8 cellular contexts compared by ENCODE assay signal in genomic region chr21:31354604-31355443, GRCh38. TPM values are rescaled to one million over a fixed set of nuclear protein-coding genes. Genes with fewer than 3 reads are reported as not detected.
DNase-seq lines count a peak whose midpoint lies in the region; ATAC-seq and TF ChIP-seq lines count a peak whose summit lies in the region.

No MANE protein-coding gene starts in this region.

- no peak overlapping the region for H3K4me3 ChIP-seq in astrocyte of the spinal cord (ENCODE audit: low read depth, low read length)

- H3T11ph ChIP-seq in H9 (ENCODE audit: low read length) = no peak overlapping the region

- ATAC-seq in HG03354 (IDR thresholded peaks at IDR 0.05; ENCODE audit: poor library complexity, severe bottlenecking, unreplicated experiment) (no peak), GM19455 (IDR thresholded peaks at IDR 0.05; ENCODE audit: unreplicated experiment) (no peak)

- H3K79me1 ChIP-seq in H9 (ENCODE audit: insufficient read depth, low read depth, low read length, poor library complexity, severe bottlenecking) = no peaks in the 10 kb centered on the region

- no peak overlapping the region for H3K56ac ChIP-seq in H9 (ENCODE audit: insufficient read length, low read depth, low read length)

- no peak overlapping the region for H3K4me3 Mint-ChIP-seq in H9

- H3K23me2 ChIP-seq in H9 (ENCODE audit: insufficient read length, low read depth, low read length, poor library complexity, severe bottlenecking) = no peaks in the 10 kb centered on the region

- in situ Hi-C loops in astrocyte of the spinal cord (cut with HindIII; ENCODE audit: low sequenced_read_pairs) = no loop called here

- H2BK15ac ChIP-seq in H9 (ENCODE audit: low read depth, low read length) = no peak overlapping the region

- H3K4me1 Mint-ChIP-seq in H9 = no peaks in the 10 kb centered on the region

- no peaks in the 10 kb centered on the region for H4K20me1 ChIP-seq in H9 (ENCODE audit: control insufficient read depth, insufficient read depth, insufficient read length)

- H3K9me3 ChIP-seq in H9 (ENCODE audit: control insufficient read depth, low read depth, low read length) = no peaks in the 10 kb centered on the region

- no peak for TF ChIP-seq CTCF in H9 (conservative IDR thresholded peaks at IDR 0.05)
- TF ChIP-seq CTCF in astrocyte of the spinal cord (IDR thresholded peaks at IDR 0.05; ENCODE audit: low read depth, low read length) = no peak

- no peaks in the 10 kb centered on the region for H3K27me3 ChIP-seq in H9 (ENCODE audit: insufficient read depth, low read length)

- WGBS in H9 (ENCODE audit: extremely low coverage, insufficient read length, low lambda C conversion rate) = no CpG with 5 or more reads among the region's 10 CpGs

- H4K8ac ChIP-seq in H9 (replicated peaks; ENCODE audit: insufficient read length, low read depth, low read length) = no peak overlapping the region

- H3K14ac ChIP-seq in H9 (ENCODE audit: insufficient read depth, low read length) = peak overlapping the region; percentile 72; the same call in 1 of the 2 replicates

- DNase-seq in H9 = no peak
- DNase-seq in T-helper 22 cell (ENCODE audit: low read depth) = peak; percentile 79
- peak; percentile 95 for DNase-seq in astrocyte of the spinal cord (ENCODE audit: low read depth, low spot score)
- peak; percentile 98 for DNase-seq in renal cortical epithelial cell (ENCODE audit: low read depth)
- DNase-seq in NCI-H1092 treated with DMSO at 0.1 percent for 48 hours (lab: John Stamatoyannopoulos, UW) = no peak
- DNase-seq in NCI-H82 treated with DMSO at 0.1 percent for 48 hours (lab: John Stamatoyannopoulos, UW; ENCODE audit: unreplicated experiment) = no peak

- H4K5ac ChIP-seq in H9 (ENCODE audit: insufficient read length, low read depth, low read length) = no peak overlapping the region

- no peaks in the 10 kb centered on the region for H3K27me3 Mint-ChIP-seq in H9 (ENCODE audit: low read depth)

- peak overlapping the region in 1 of 3 experiments; percentile 59; a peak in 2 of 7 replicates for H3K27ac Mint-ChIP-seq in H9

- H2BK20ac ChIP-seq in H9 (ENCODE audit: low read depth, low read length, poor library complexity, severe bottlenecking) = no peak overlapping the region

- H2BK120ac ChIP-seq in H9 (ENCODE audit: low read depth, low read length, poor library complexity, severe bottlenecking) = no peak overlapping the region

- no peak overlapping the region for H3K9ac ChIP-seq in H9 (ENCODE audit: extremely low read depth, insufficient read length, low read length)

- no peak overlapping the region for H2AFZ ChIP-seq in H9 (ENCODE audit: low read length)

- no peak overlapping the region for H2AK5ac ChIP-seq in H9 (ENCODE audit: insufficient read length, low read length)

- H3K4me2 ChIP-seq in H9 (ENCODE audit: insufficient read depth, insufficient read length, low read length) = no peak overlapping the region

- H2BK5ac ChIP-seq in H9 (ENCODE audit: insufficient read length, low read length) = no peak overlapping the region

- no peak overlapping the region for H3K27ac ChIP-seq in H9 (ENCODE audit: insufficient read length, low read depth, low read length)

- H3K18ac ChIP-seq in H9 (ENCODE audit: insufficient read length, low read depth, low read length) = no peak overlapping the region

- no peaks in the 10 kb centered on the region for H3K79me2 ChIP-seq in H9 (ENCODE audit: insufficient read depth, low read length)

- H3K4ac ChIP-seq in H9 (ENCODE audit: low read depth, low read length) = no peak overlapping the region

- H4K91ac ChIP-seq in H9 (ENCODE audit: insufficient read length, low read depth, low read length) = no peak overlapping the region

- H3K36me3 Mint-ChIP-seq in H9 (ENCODE audit: insufficient read depth in 1 of 3, low read depth in 3 of 3) = no peaks in the 10 kb centered on the region

- no peaks in the 10 kb centered on the region for H3K4me1 ChIP-seq in H9 (ENCODE audit: insufficient read depth, low read length)

- H3K9me3 Mint-ChIP-seq in H9 = no peaks in the 10 kb centered on the region; a peak in 1 of 5 replicates

- H2BK12ac ChIP-seq in H9 (ENCODE audit: insufficient read length, low read depth, low read length) = no peak overlapping the region

- no peak overlapping the region for H3K23ac ChIP-seq in H9 (ENCODE audit: insufficient read length, low read depth, low read length)

RNA-seq across cellular contexts. Expression of gene TIAM1, which starts 10.8 kb away (rescaled TPM):
- total RNA-seq in H9 (2021) (22.4 and 23.1 TPM in 2 replicates), renal cortical epithelial cell (5.9 and 7.6 TPM in 2 replicates)

Comparison
In these comparisons a context has a peak if more than half of its experiments do, and no peak if none do; other contexts are left out.
1. DNase-seq: peak in T-helper 22 cell (single experiment), astrocyte of the spinal cord (single experiment) and renal cortical epithelial cell (single experiment); none in H9 (single experiment), NCI-H1092 treated with DMSO at 0.1 percent for 48 hours (single experiment) and NCI-H82 treated with DMSO at 0.1 percent for 48 hours (single experiment).